In genomic region chr7:92784935-92785334, GRCh38 we compare ENCODE assay signal across 16 cellular contexts.
"Had no signal": no experiment of that assay in that cellular context is flagged by ENCODE, and none has a peak within 500 bp of the region (broad histone marks: within the 10 kb centered on the region; RNA-seq: fewer than 3 reads in every experiment).

No MANE protein-coding gene starts in this region.

- H3K4me3 ChIP-seq: body of pancreas, psoas muscle, right lobe of liver, testis, upper lobe of right lung had no signal

- H3K27me3 Mint-ChIP-seq: activated naive CD4-positive, alpha-beta T cell treated with anti-CD3 and anti-CD28 coated beads, Interleukin-2, amount 10 ng/mL, durations not matched to agents 7 days and 5 days; stimulated activated naive CD8-positive, alpha-beta T cell treated with anti-CD3 and anti-CD28 coated beads, Interleukin-15, Interleukin-2, amounts not matched to agents 100 ng/mL and 50 ng/mL, for 24 hours had no signal

- H3K4me1 ChIP-seq: psoas muscle, testis had no signal

- DNase-seq: activated CD4-positive, alpha-beta T cell treated with anti-CD3 and anti-CD28 coated beads, Interleukin-2, amount 50 U/mL, for 48 hours; activated CD4-positive, CD25-positive, alpha-beta regulatory T cell treated with anti-CD3 and anti-CD28 coated beads, Interleukin-2, amount 50 U/mL, for 72 hours; activated naive CD4-positive, alpha-beta T cell treated with anti-CD3 and anti-CD28 coated beads, Interleukin-2, amount 10 ng/mL, durations not matched to agents 7 days and 5 days; amniotic stem cell; body of pancreas; central memory CD4-positive, alpha-beta T cell; effector memory CD4-positive, alpha-beta T cell; foreskin keratinocyte; immature natural killer cell; mesenchymal stem cell; psoas muscle; right lobe of liver; testis; upper lobe of right lung had no signal

- H3K9me3 ChIP-seq: right lobe of liver, testis had no signal

- H3K27ac ChIP-seq: body of pancreas, foreskin keratinocyte, psoas muscle, right lobe of liver, testis, upper lobe of right lung had no signal

- H3K36me3 ChIP-seq: right lobe of liver, upper lobe of right lung had no signal

- H3K27me3 ChIP-seq: body of pancreas, foreskin keratinocyte, right lobe of liver, testis, upper lobe of right lung had no signal

- H3K27ac Mint-ChIP-seq: activated naive CD4-positive, alpha-beta T cell treated with anti-CD3 and anti-CD28 coated beads, Interleukin-2, amount 10 ng/mL, durations not matched to agents 7 days and 5 days; stimulated activated naive CD8-positive, alpha-beta T cell treated with anti-CD3 and anti-CD28 coated beads, Interleukin-15, Interleukin-2, amounts not matched to agents 100 ng/mL and 50 ng/mL, for 24 hours had no signal

- ATAC-seq: body of pancreas, foreskin keratinocyte, psoas muscle, right lobe of liver, upper lobe of right lung had no signal

- H3K4me3 Mint-ChIP-seq: activated naive CD4-positive, alpha-beta T cell treated with anti-CD3 and anti-CD28 coated beads, Interleukin-2, amount 10 ng/mL, durations not matched to agents 7 days and 5 days; immature natural killer cell; neural crest cell; stimulated activated naive CD8-positive, alpha-beta T cell treated with anti-CD3 and anti-CD28 coated beads, Interleukin-15, Interleukin-2, amounts not matched to agents 100 ng/mL and 50 ng/mL, for 24 hours had no signal
